Comparison of ENCODE assay signal across 20 cellular contexts in the genomic region with DNA sequence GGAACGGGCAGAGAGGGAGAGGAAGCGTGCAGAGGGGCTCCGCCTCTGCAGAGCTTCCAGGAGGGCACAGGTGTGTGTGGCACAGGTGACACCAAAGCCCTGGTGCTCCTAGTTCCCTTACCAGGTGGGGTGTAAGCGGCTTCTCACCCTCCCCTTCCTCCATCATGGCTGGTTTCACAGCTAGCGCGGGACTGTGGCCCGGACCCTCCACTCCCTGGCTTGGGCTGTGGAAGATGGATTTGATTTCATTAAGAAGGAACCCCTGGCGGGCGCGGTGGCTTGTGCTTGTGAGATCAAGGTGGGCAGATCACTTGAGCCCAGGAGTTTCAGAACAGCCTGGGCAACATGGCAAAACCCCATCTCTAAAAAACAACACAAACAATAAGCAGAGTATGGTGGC.
DNase-seq lines count a peak whose midpoint lies in the region; ATAC-seq and TF ChIP-seq lines count a peak whose summit lies in the region.
"Had no signal": no experiment of that assay in that cellular context is flagged by ENCODE, and none has a peak within 500 bp of the region (broad histone marks: within the 10 kb centered on the region; RNA-seq: fewer than 3 reads in every experiment).

No MANE protein-coding gene starts in this region.

- H3K27ac ChIP-seq in breast epithelium (peak overlapping the region; percentile 81 to 85), mammary epithelial cell (ENCODE audit: insufficient read depth, low read depth, low read length) (no peak overlapping the region), lower lobe of right lung (peak overlapping the region; percentile 60), stomach (peak overlapping the region in 4 of 5 donors; percentile 73 to 83 (median 80))
- H3K27ac ChIP-seq: SK-N-MC had no signal

- no peak overlapping the region for H3K4me2 ChIP-seq in mammary epithelial cell (ENCODE audit: insufficient read depth, low read depth, low read length)
- H3K4me2 ChIP-seq: GM23338 had no signal

- no peaks in the 10 kb centered on the region for H3K79me2 ChIP-seq in mammary epithelial cell (ENCODE audit: insufficient read depth, low read length)

- TF ChIP-seq POLR2A in breast epithelium (IDR thresholded peaks at IDR 0.05) (no peak), stomach (IDR thresholded peaks at IDR 0.05) (no peak)

- H4K20me1 ChIP-seq in mammary epithelial cell (ENCODE audit: insufficient read depth, low read length) = no peaks in the 10 kb centered on the region

- H3K9ac ChIP-seq in mammary epithelial cell (ENCODE audit: insufficient read depth, low read length) = no peak overlapping the region

- in situ Hi-C loops in mammary epithelial cell (cut with MboI; ENCODE audit: low sequenced_read_pairs in 2 of 2) = no loop called here

- H3K4me3 ChIP-seq in breast epithelium (peak overlapping the region; percentile 35 to 54 (median 36)), mammary epithelial cell (replicated peaks in 1 of 3; ENCODE audit: insufficient read depth in 1 of 3, low read depth in 2 of 3, low read length in 3 of 3) (no peak overlapping the region), lower lobe of right lung (peak overlapping the region; percentile 34), stomach (peak overlapping the region in 2 of 4 donors; percentile 29 to 33)
- H3K4me3 ChIP-seq: GM23338, SK-N-MC had no signal

- H3K9me3 ChIP-seq in breast epithelium (no peaks in the 10 kb centered on the region), mammary epithelial cell (replicated peaks; ENCODE audit: insufficient read depth, low read length) (no peaks in the 10 kb centered on the region), lower lobe of right lung (no peaks in the 10 kb centered on the region), stomach (no peaks in the 10 kb centered on the region)

- intact Hi-C loops in breast epithelium (cut with DNase I; ENCODE audit: low total_unique reads) = no loop called here
- intact Hi-C loops in mammary epithelial cell (cut with micrococcal nuclease) = loop anchor here (5.0 kb wide), 1 partner anchor 185 kb away; no protein-coding TSS in a partner anchor
- intact Hi-C loops in lower lobe of right lung (cut with DNase I) = no loop called here
- intact Hi-C loops in stomach (cut with DNase I; ENCODE audit: low total_unique reads) = no loop called here

- ATAC-seq in lower lobe of right lung (no peak), GM19463 (IDR thresholded peaks at IDR 0.05; ENCODE audit: unreplicated experiment) (no peak), HG03354 (IDR thresholded peaks at IDR 0.05; ENCODE audit: poor library complexity, severe bottlenecking, unreplicated experiment) (no peak), HG02571 (IDR thresholded peaks at IDR 0.05; ENCODE audit: unreplicated experiment) (no peak)
- ATAC-seq: effector memory CD8-positive, alpha-beta T cell; GM23338 had no signal

- H2AFZ ChIP-seq in mammary epithelial cell (ENCODE audit: low read depth, low read length) = no peak overlapping the region
- H2AFZ ChIP-seq: GM23338 had no signal

- no TSS peak for BruUV-seq in mammary epithelial cell (replicated peaks; lab: Mats Ljungman, UMichigan)

- DNase-seq in breast epithelium (ENCODE audit: low spot score in 2 of 2) (no peak), mammary epithelial cell (no peak), lower lobe of right lung (no peak), stomach (no peak), iPS-NIHi7 (ENCODE audit: extremely low spot score) (no peak)
- DNase-seq: 8988T; activated CD4-positive, alpha-beta T cell treated with anti-CD3 and anti-CD28 coated beads for 4 hours; activated CD8-positive, alpha-beta memory T cell treated with anti-CD3 and anti-CD28 coated beads for 24 hours; activated gamma-delta T cell treated with Interleukin-2 at 50 U/mL for 16 hours; activated T-cell treated with anti-CD3 and anti-CD28 coated beads, Interleukin-2, amount 50 U/mL, for 1 hour; effector memory CD8-positive, alpha-beta T cell; NCI-H1092 treated with DMSO at 0.1 percent for 48 hours; NCI-H2029; NCI-H2227 treated with DMSO at 0.1 percent for 48 hours; NCI-H69 had no signal

- dilution Hi-C loops in mammary epithelial cell (cut with HindIII; ENCODE audit: low sequenced_read_pairs) = no loop called here

- CTCF ChIA-PET in mammary epithelial cell (lab: Charles Lee; ENCODE audit: low non-redundant PET) = no interaction called here

- no peak for TF ChIP-seq EP300 in stomach (IDR thresholded peaks at IDR 0.05)

- no peak for TF ChIP-seq CTCF in breast epithelium (IDR thresholded peaks at IDR 0.05)
- no peak for TF ChIP-seq CTCF in mammary epithelial cell (conservative IDR thresholded peaks at IDR 0.05 in 1 of 2, IDR thresholded peaks at IDR 0.05 in 1 of 2; ENCODE audit: extremely low read depth in 1 of 2, insufficient read depth in 1 of 2, low read depth in 1 of 2, low read length in 2 of 2)
- no peak for TF ChIP-seq CTCF in lower lobe of right lung (IDR thresholded peaks at IDR 0.05)
- TF ChIP-seq CTCF in stomach (IDR thresholded peaks at IDR 0.05) = no peak

- H3K4me1 ChIP-seq in breast epithelium (peaks cover 18 to 22% of the 10 kb centered on the region in 2 donors), mammary epithelial cell (ENCODE audit: insufficient read depth, low read length) (peaks cover 40% of the 10 kb centered on the region), lower lobe of right lung (peaks cover 24% of the 10 kb centered on the region), stomach (peaks cover 47 to 84% (median 64%) of the 10 kb centered on the region in 4 donors)

- H3K36me3 ChIP-seq in breast epithelium = no peaks in the 10 kb centered on the region
- H3K36me3 ChIP-seq in mammary epithelial cell (ENCODE audit: insufficient read depth, low read length) = no peaks in the 10 kb centered on the region
- H3K36me3 ChIP-seq in lower lobe of right lung = no peaks in the 10 kb centered on the region
- H3K36me3 ChIP-seq in stomach = no peaks in the 10 kb centered on the region

- no peaks in the 10 kb centered on the region for H3K27me3 ChIP-seq in breast epithelium
- no peaks in the 10 kb centered on the region for H3K27me3 ChIP-seq in mammary epithelial cell (ENCODE audit: insufficient read depth, low read length)
- no peaks in the 10 kb centered on the region for H3K27me3 ChIP-seq in lower lobe of right lung (ENCODE audit: low read depth)
- H3K27me3 ChIP-seq in stomach = no peaks in the 10 kb centered on the region

- WGBS in mammary epithelial cell (ENCODE audit: low coverage, missing lambda C conversion rate) = 97% methylated on average over 8 of the region's 10 CpGs
- WGBS in stomach, 5 donors = 80 to 85% (median 83%) methylated on average over 10 of the region's 10 CpGs

Comparison
In these comparisons a context has a peak if more than half of its experiments do, and no peak if none do; other contexts are left out.
1. H3K4me3 ChIP-seq: peak in breast epithelium (3 of 3) and lower lobe of right lung (single experiment); none in mammary epithelial cell (0 of 3).